Comparison of ENCODE assay signal across 1 cellular context in genomic region chr22:40671369-40671768, GRCh38.
TF ChIP-seq lines count a peak whose summit lies in the region.

No MANE protein-coding gene starts in this region.

TF ChIP-seq in WTC11, 78 proteins besides CTCF, POLR2A, EP300 and RAD21 (continued from another document):
- no peak for TF ChIP-seq PREB (CRISPR knock-in tag; IDR thresholded peaks at IDR 0.05; ENCODE audit: borderline replicate concordance)
- TF ChIP-seq CBFB (CRISPR knock-in tag; IDR thresholded peaks at IDR 0.05; ENCODE audit: low read depth) = no peak
- no peak for TF ChIP-seq ZNF396 (CRISPR knock-in tag; IDR thresholded peaks at IDR 0.05; ENCODE audit: borderline replicate concordance)
- TF ChIP-seq NR2C2 (CRISPR knock-in tag; IDR thresholded peaks at IDR 0.05) = no peak
TF ChIP-seq in WTC11: peak in this region for 0.
